11 cellular contexts compared by ENCODE assay signal in the genomic region with DNA sequence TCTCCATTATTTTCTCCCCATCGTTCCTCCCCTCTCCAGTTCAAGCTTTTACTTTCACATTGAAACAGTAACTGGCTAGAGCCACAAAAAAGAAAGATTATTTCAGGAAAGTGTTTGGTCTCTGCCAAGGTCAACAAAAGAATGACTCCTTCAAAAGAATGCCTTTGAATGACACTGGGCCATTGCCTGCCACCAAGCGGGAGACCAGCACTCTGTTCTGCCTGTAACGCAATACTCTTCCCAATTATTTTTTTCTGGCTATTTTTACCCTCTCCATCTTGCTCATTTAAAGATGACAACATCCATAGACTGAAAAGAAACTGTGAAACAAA. TPM values are rescaled to one million over a fixed set of nuclear protein-coding genes. Genes with fewer than 3 reads are reported as not detected.
DNase-seq lines count a peak whose midpoint lies in the region; ATAC-seq, FAIRE-seq and TF ChIP-seq lines count a peak whose summit lies in the region.
"Had no signal": no experiment of that assay in that cellular context is flagged by ENCODE, and none has a peak within 500 bp of the region (broad histone marks: within the 10 kb centered on the region; RNA-seq: fewer than 3 reads in every experiment).

No MANE protein-coding gene starts in this region.

- TF ChIP-seq CTCF in H1 (IDR thresholded peaks at IDR 0.05; ENCODE audit: control extremely low read depth in 1 of 3, insufficient read depth in 1 of 3, low read depth in 1 of 3, low read length in 3 of 3) (no peak), upper lobe of left lung (IDR thresholded peaks at IDR 0.05) (no peak)

- peaks cover 0 to 6% (median 2%) of the 10 kb centered on the region in 4 experiments; a peak in 3 of 7 replicates for H3K4me1 ChIP-seq in H1 (replicated peaks in 1 of 4; ENCODE audit: control insufficient read depth in 3 of 4, insufficient read depth in 4 of 4, low read length in 3 of 4)
- no peaks in the 10 kb centered on the region for H3K4me1 ChIP-seq in mesendoderm (ENCODE audit: control insufficient read depth, low read depth, low read length)
- peaks cover 0 to 5% (median 4%) of the 10 kb centered on the region in 4 donors for H3K4me1 ChIP-seq in upper lobe of left lung

- CTCF ChIA-PET in H1 (lab: Charles Lee; ENCODE audit: partially characterized antibody): interaction anchor here (0.5 to 2.8 kb wide), 9 partner anchors 29 to 167 kb away, joined by 3 to 11 read pairs (median 4); no protein-coding TSS in a partner anchor

- no peaks in the 10 kb centered on the region for H4K20me1 ChIP-seq in H1 (replicated peaks in 1 of 2; ENCODE audit: control insufficient read depth in 1 of 2, insufficient read depth in 2 of 2, low read length in 2 of 2)

- FAIRE-seq in H1 (lab: Jason Lieb, UNC): peak; percentile 55

- H3K23ac ChIP-seq in H1 (ENCODE audit: insufficient read length) (no peak overlapping the region), mesendoderm (ENCODE audit: low read length) (no peak overlapping the region)

- no peak overlapping the region for H2BK120ac ChIP-seq in H1 (replicated peaks; ENCODE audit: low read depth, low read length)
- H2BK120ac ChIP-seq in mesendoderm (ENCODE audit: low read depth, low read length): no peak overlapping the region

- no peak overlapping the region for H3K27ac ChIP-seq in H1 (ENCODE audit: low read depth, low read length)
- no peak overlapping the region for H3K27ac ChIP-seq in mesendoderm (ENCODE audit: low read depth, low read length)
- peak overlapping the region; percentile 29 to 71 (median 62) for H3K27ac ChIP-seq in upper lobe of left lung

- no peak overlapping the region for H3K56ac ChIP-seq in H1 (replicated peaks; ENCODE audit: insufficient read length, low read depth, low read length)
- no peak overlapping the region for H3K56ac ChIP-seq in mesendoderm (ENCODE audit: low read length)

- no peaks in the 10 kb centered on the region for H3K23me2 ChIP-seq in H1 (ENCODE audit: low read depth, low read length)

- ATAC-seq in upper lobe of left lung (ENCODE audit: low FRiP score in 2 of 2): peak in 1 of 2 donors; percentile 62

- no peak overlapping the region for H2AK5ac ChIP-seq in H1 (ENCODE audit: low read depth, low read length)
- no peak overlapping the region for H2AK5ac ChIP-seq in mesendoderm (ENCODE audit: low read length)

- H2BK15ac ChIP-seq in H1 (ENCODE audit: low read length): no peak overlapping the region
- peak overlapping the region; percentile 85 for H2BK15ac ChIP-seq in mesendoderm (replicated peaks; ENCODE audit: low read depth)

- H4K8ac ChIP-seq in H1 (ENCODE audit: extremely low read depth, insufficient read depth, low read length) (no peak overlapping the region), mesendoderm (ENCODE audit: low read depth, low read length) (no peak overlapping the region)

- H2BK20ac ChIP-seq in H1 (ENCODE audit: low read length): no peak overlapping the region

- peak overlapping the region; percentile 8 to 59; a peak in 3 of 4 replicates for H3K4me2 ChIP-seq in H1 (ENCODE audit: insufficient read depth in 1 of 2, low read depth in 2 of 2, low read length in 2 of 2)
- no peak overlapping the region for H3K4me2 ChIP-seq in mesendoderm (ENCODE audit: low read length)

- 0 out of 2 replicates have a peak, but pooled peaks cover 2% of the 10 kb centered on the region for H3K79me1 ChIP-seq in H1 (ENCODE audit: low read depth, low read length)
- no peaks in the 10 kb centered on the region for H3K79me1 ChIP-seq in mesendoderm (ENCODE audit: low read length)

- no peaks in the 10 kb centered on the region for H3K27me3 ChIP-seq in H1 (replicated peaks in 1 of 4; ENCODE audit: control insufficient read depth in 3 of 4, extremely low read depth in 1 of 4, insufficient read depth in 3 of 4, low read length in 3 of 4)
- H3K27me3 ChIP-seq in mesendoderm (ENCODE audit: insufficient read depth, low read length, poor library complexity): no peaks in the 10 kb centered on the region
- no peaks in the 10 kb centered on the region for H3K27me3 ChIP-seq in upper lobe of left lung

- POLR2A ChIA-PET in H1 (lab: Charles Lee; ENCODE audit: partially characterized antibody): no interaction called here

- H2BK5ac ChIP-seq in H1 (ENCODE audit: low read depth, low read length) (no peak overlapping the region; the same call in 1 of the 2 replicates), mesendoderm (ENCODE audit: low read length) (no peak overlapping the region)

- no peak overlapping the region for H2BK12ac ChIP-seq in H1 (ENCODE audit: low read depth, low read length)

- H3K14ac ChIP-seq in H1 (ENCODE audit: insufficient read length): no peak overlapping the region

- H3K18ac ChIP-seq in H1 (ENCODE audit: extremely low read depth, low read length): no peak overlapping the region
- H3K18ac ChIP-seq in mesendoderm (ENCODE audit: low read length): no peak overlapping the region

- 18% methylated on average over 3 of the region's 3 CpGs; no CpG with 5 or more reads in 1 of the 2 experiments for WGBS in H1 (ENCODE audit: extremely low coverage in 1 of 2, insufficient coverage in 1 of 2, insufficient read length in 1 of 2, insufficient replicate concordance in 2 of 2, low coverage in 1 of 2, low lambda C conversion rate in 2 of 2, missing lambda C conversion rate in 1 of 2), 2 experiments
- WGBS in mesendoderm (ENCODE audit: extremely low coverage, insufficient coverage, low lambda C conversion rate): no CpG with 5 or more reads among the region's 3 CpGs
- WGBS in upper lobe of left lung, 2 donors: 30 to 43% methylated on average over 3 of the region's 3 CpGs

- H3K4me3 ChIP-seq in H1 (ENCODE audit: extremely low read depth in 1 of 4, insufficient read depth in 2 of 4, low read depth in 3 of 4, low read length in 4 of 4): peak overlapping the region in 2 of 4 experiments; percentile 5 to 41; a peak in 3 of 8 replicates
- no peak overlapping the region for H3K4me3 ChIP-seq in mesendoderm (ENCODE audit: low read length)
- peak overlapping the region in 3 of 4 donors; percentile 29 to 46 (median 45) for H3K4me3 ChIP-seq in upper lobe of left lung

- H3K4ac ChIP-seq in H1 (replicated peaks; ENCODE audit: insufficient read length, low read depth, low read length) (no peak overlapping the region), mesendoderm (ENCODE audit: low read depth, low read length) (no peak overlapping the region)

- H3K9me3 ChIP-seq in H1 (ENCODE audit: insufficient read depth in 2 of 2, low read depth in 1 of 2, low read length in 1 of 2) (no peaks in the 10 kb centered on the region), upper lobe of left lung (no peaks in the 10 kb centered on the region)

- H4K91ac ChIP-seq in H1 (replicated peaks; ENCODE audit: insufficient read length, low read length): no peak overlapping the region

- TF ChIP-seq EP300 in H1 (IDR thresholded peaks at IDR 0.05; ENCODE audit: borderline replicate concordance in 1 of 2, low read depth in 2 of 2, low read length in 2 of 2) (no peak), upper lobe of left lung (IDR thresholded peaks at IDR 0.05) (no peak)

- H3K79me2 ChIP-seq in H1 (ENCODE audit: control insufficient read depth in 1 of 2, insufficient read depth in 2 of 2, low read length in 2 of 2) (no peaks in the 10 kb centered on the region), mesendoderm (ENCODE audit: control insufficient read depth, insufficient read depth, low read length) (no peaks in the 10 kb centered on the region)

- no peak for TF ChIP-seq RAD21 in H1 (IDR thresholded peaks at IDR 0.05 in 1 of 2, conservative IDR thresholded peaks at IDR 0.05 in 1 of 2; ENCODE audit: low read depth in 2 of 2, low read length in 2 of 2)

- H3K9ac ChIP-seq in H1 (replicated peaks in 1 of 4; ENCODE audit: extremely low read depth in 1 of 4, low read depth in 3 of 4, low read length in 3 of 4): no peak overlapping the region
- H3K9ac ChIP-seq in mesendoderm (ENCODE audit: low read length): no peak overlapping the region

- H3K36me3 ChIP-seq in H1 (ENCODE audit: control insufficient read depth in 2 of 4, insufficient read depth in 4 of 4, low read length in 3 of 4) (no peaks in the 10 kb centered on the region), mesendoderm (ENCODE audit: control insufficient read depth, insufficient read depth, low read length) (no peaks in the 10 kb centered on the region), upper lobe of left lung (no peaks in the 10 kb centered on the region)

- H4K5ac ChIP-seq in H1 (ENCODE audit: insufficient read length, low read depth, low read length) (no peak overlapping the region), mesendoderm (ENCODE audit: low read length) (no peak overlapping the region)

- DNase-seq in NCI-H345 (lab: John Stamatoyannopoulos, UW) (peak; percentile 5), NCI-H345 treated with DMSO at 0.1 percent for 48 hours (lab: John Stamatoyannopoulos, UW; ENCODE audit: unreplicated experiment) (no peak), H1 (ENCODE audit: low read depth in 1 of 2, low spot score in 2 of 2) (no peak), mesendoderm (peak; percentile 28), upper lobe of left lung (no peak), COLO829 (ENCODE audit: low spot score) (no peak), kidney glomerular epithelial cell (lab: John Stamatoyannopoulos, UW) (no peak), HT-29 (ENCODE audit: low spot score) (no peak)
- DNase-seq: activated gamma-delta T cell; NCI-H1048; stimulated activated CD4-positive, alpha-beta T cell treated with anti-CD3 and anti-CD28 coated beads, Interleukin-15, amount 100 ng/mL, for 24 hours had no signal

- H2AFZ ChIP-seq in H1 (ENCODE audit: low read length): peak overlapping the region; percentile 83

- no peak for TF ChIP-seq POLR2A in H1 (IDR thresholded peaks at IDR 0.05; ENCODE audit: control extremely low read depth in 1 of 2, low read depth in 2 of 2, low read length in 2 of 2)
- TF ChIP-seq POLR2A in upper lobe of left lung (IDR thresholded peaks at IDR 0.05): no peak

TF ChIP-seq in H1, 55 proteins besides CTCF, POLR2A, EP300 and RAD21 (continues in another document):
- no peak for TF ChIP-seq SIRT6 (IDR thresholded peaks at IDR 0.05; ENCODE audit: low read length)
- peak; percentile 2 for TF ChIP-seq ASH2L (IDR thresholded peaks at IDR 0.05; ENCODE audit: low read length)

RNA-seq across cellular contexts. Expression of a gene that starts 37.3 kb away (rescaled TPM):
- total RNA-seq in H1 (2021; fragmentation: NEBNext Ultra II Directional; extraction: Animal tissue kit (Norgen Biotek cat#: 25700)): 2.9 and 3.5 TPM in 2 replicates
- 0.82 and 1.4 TPM in 2 replicates for polyA plus RNA-seq in H1 (2011; rRNA removed)
- 1.7 TPM for polyA plus RNA-seq in H1 (2011; cell fraction: cytosol; rRNA removed)
- 1.6 TPM for polyA plus RNA-seq in H1 (2011; cell fraction: nucleus; rRNA removed)
- polyA plus RNA-seq in H1 (2012, experiment 1 of 2): 1.2 to 2.4 TPM (median 2.2 TPM) in 4 replicates
- polyA plus RNA-seq in H1 (2012, experiment 2 of 2): 0.07 TPM
- 1.0 TPM for polyA plus RNA-seq in H1 (2013, experiment 1 of 2)
- polyA plus RNA-seq in H1 (2013, experiment 2 of 2): 1.0 TPM
- 4.6 and 5.0 TPM in 2 replicates for polyA minus RNA-seq in H1 (2011; rRNA and poly(A)+ RNA removed)
- 4.4 TPM for polyA minus RNA-seq in H1 (2011; cell fraction: cytosol; rRNA and poly(A)+ RNA removed)
- polyA minus RNA-seq in H1 (2011; cell fraction: nucleus; rRNA and poly(A)+ RNA removed): 2.4 TPM
- polyA plus RNA-seq in mesendoderm (2013, experiment 1 of 2): 0.69 TPM
- 0.63 TPM for polyA plus RNA-seq in mesendoderm (2013, experiment 2 of 2)
- total RNA-seq in upper lobe of left lung: 10 to 100 TPM in 2 of 6 donors, 1 to 10 TPM in 4; 3.6 to 14.8 (median 7.6) TPM
- total RNA-seq in HT-29 (2014; rRNA removed; shearing (Covaris generic)): 2.3 and 3.7 TPM in 2 replicates

Comparison
In these comparisons a context has a peak if more than half of its experiments do, and no peak if none do; other contexts are left out.
1. DNase-seq: peak in NCI-H345 (single experiment) and mesendoderm (single experiment); none in NCI-H345 treated with DMSO at 0.1 percent for 48 hours (single experiment), H1 (0 of 2), upper lobe of left lung (0 of 2), COLO829 (single experiment), kidney glomerular epithelial cell (single experiment) and HT-29 (single experiment).
2. H3K27ac ChIP-seq: peak in upper lobe of left lung (4 of 4); none in H1 (single experiment) and mesendoderm (single experiment).